In the genomic region with DNA sequence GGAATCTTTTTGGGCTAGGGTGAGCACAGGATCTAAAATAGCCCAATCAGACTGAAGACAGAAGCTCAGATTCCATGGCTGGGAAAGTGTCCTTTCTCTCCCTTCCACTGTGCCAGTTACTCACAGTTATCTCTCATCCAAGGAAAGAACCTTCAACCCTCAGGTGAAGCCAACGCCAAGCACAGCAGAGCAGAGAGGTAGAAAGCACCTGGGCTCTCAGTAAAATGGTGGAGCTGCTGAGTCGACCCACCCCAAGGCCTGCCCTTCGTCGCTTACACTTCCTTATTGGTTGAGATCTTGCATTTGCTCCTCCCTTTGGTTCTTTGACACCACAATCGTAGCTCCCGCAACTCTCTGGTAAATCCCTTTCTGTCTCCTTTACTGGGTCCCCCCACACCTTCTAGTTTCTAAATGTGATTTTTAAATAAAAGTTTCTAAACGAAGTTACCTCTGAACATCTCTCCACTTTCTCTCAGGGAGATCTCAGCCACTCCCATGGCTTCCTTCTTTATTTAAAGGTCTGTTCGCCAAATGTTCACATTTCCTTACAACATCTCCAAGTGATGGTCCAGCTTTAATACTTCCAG, we compare ENCODE assay signal across 8 cellular contexts. TPM values are rescaled to one million over a fixed set of nuclear protein-coding genes. Genes with fewer than 3 reads are reported as not detected.
DNase-seq lines count a peak whose midpoint lies in the region; ATAC-seq and TF ChIP-seq lines count a peak whose summit lies in the region.

No MANE protein-coding gene starts in this region.

- peak; percentile 60 to 66 for DNase-seq in AML-193 (lab: John Stamatoyannopoulos, UW)
- peak; percentile 42 for DNase-seq in activated T-cell treated with anti-CD3 and anti-CD28 coated beads, Interleukin-2, amount 50 U/mL, for 24 hours
- DNase-seq in COR-L47 (lab: John Stamatoyannopoulos, UW): no peak
- DNase-seq in omental fat pad (ENCODE audit: low spot score): no peak
- no peak for DNase-seq in ureter (ENCODE audit: low spot score)

- peak overlapping the region; percentile 84 for H3K27ac Mint-ChIP-seq in activated T-cell treated with anti-CD3 and anti-CD28 coated beads, Interleukin-2, amount 50 U/mL, for 24 hours

- no peaks in the 10 kb centered on the region for H3K36me3 Mint-ChIP-seq in activated T-cell treated with anti-CD3 and anti-CD28 coated beads, Interleukin-2, amount 50 U/mL, for 24 hours (ENCODE audit: low read depth)

- peaks cover 21% of the 10 kb centered on the region for H3K4me1 Mint-ChIP-seq in activated T-cell treated with anti-CD3 and anti-CD28 coated beads, Interleukin-2, amount 50 U/mL, for 24 hours (ENCODE audit: low read depth)

- H3K27ac ChIP-seq in skin epidermis: peak overlapping the region in 12 of 21 experiments; percentile 27 to 84 (median 61)

- H3K4me3 Mint-ChIP-seq in activated T-cell treated with anti-CD3 and anti-CD28 coated beads, Interleukin-2, amount 50 U/mL, for 24 hours: peak overlapping the region; percentile 77

- ATAC-seq in GM19025 (IDR thresholded peaks at IDR 0.05; ENCODE audit: low read depth, unreplicated experiment) (peak; percentile 61), HG03108 (IDR thresholded peaks at IDR 0.05; ENCODE audit: unreplicated experiment) (peak; percentile 87), omental fat pad (ENCODE audit: low FRiP score) (no peak)

- no peaks in the 10 kb centered on the region for H3K27me3 Mint-ChIP-seq in activated T-cell treated with anti-CD3 and anti-CD28 coated beads, Interleukin-2, amount 50 U/mL, for 24 hours

- no peaks in the 10 kb centered on the region for H3K9me3 Mint-ChIP-seq in activated T-cell treated with anti-CD3 and anti-CD28 coated beads, Interleukin-2, amount 50 U/mL, for 24 hours

- peak overlapping the region in 4 of 7 experiments; percentile 5 to 32 (median 22) for H3K4me3 ChIP-seq in skin epidermis

- TF ChIP-seq CTCF in omental fat pad (IDR thresholded peaks at IDR 0.05): no peak

RNA-seq across cellular contexts. Expression of a gene that starts 27.5 kb away (rescaled TPM):
- total RNA-seq in omental fat pad: 10 to 100 TPM; 21.0 to 66.7 (median 37.1) TPM
- total RNA-seq in ureter: 28.9 TPM

Comparison
In these comparisons a context has a peak if more than half of its experiments do, and no peak if none do; other contexts are left out.
1. DNase-seq: peak in AML-193 (2 of 2) and activated T-cell treated with anti-CD3 and anti-CD28 coated beads, Interleukin-2, amount 50 U/mL, for 24 hours (single experiment); none in COR-L47 (single experiment), omental fat pad (single experiment) and ureter (single experiment).